Comparison of ENCODE assay signal across 1 cellular context in the genomic region with DNA sequence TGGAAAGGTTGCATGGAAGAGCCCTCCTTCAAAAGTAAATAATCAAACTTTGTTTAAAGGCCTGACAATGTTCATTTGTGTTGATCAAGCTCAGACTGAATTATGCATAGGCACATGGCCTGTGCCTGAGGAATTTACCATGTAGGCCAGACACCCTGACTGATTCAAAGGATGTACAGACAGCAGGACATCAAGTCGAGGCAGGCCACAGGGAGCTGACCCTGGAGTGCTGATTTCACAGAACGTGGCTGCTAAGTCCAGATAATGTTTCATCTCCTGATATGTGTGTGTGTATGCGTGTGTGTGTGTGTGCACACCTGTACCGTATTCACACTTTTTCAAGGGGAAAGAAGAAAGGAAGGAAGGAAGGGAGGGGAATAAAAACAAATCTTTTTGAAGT.
TF ChIP-seq lines count a peak whose summit lies in the region.

No MANE protein-coding gene starts in this region.

TF ChIP-seq in K562, 482 proteins besides CTCF, POLR2A, EP300 and RAD21 (continued from another document and continues in another):
- TF ChIP-seq RREB1 (CRISPR knock-in tag; IDR thresholded peaks at IDR 0.05) (no peak), FIP1L1 (IDR thresholded peaks at IDR 0.05; ENCODE audit: low read depth, low read length, poor library complexity, severe bottlenecking) (no peak), EZH2 (IDR thresholded peaks at IDR 0.05; ENCODE audit: borderline replicate concordance, low read depth, low read length) (no peak), GABPB2 (CRISPR knock-in tag; conservative IDR thresholded peaks at IDR 0.05) (no peak), KLF13 (tag; IDR thresholded peaks at IDR 0.05; ENCODE audit: borderline replicate concordance, low read depth) (no peak), OTX1 (CRISPR knock-in tag; IDR thresholded peaks at IDR 0.05) (no peak), NCOA2 (IDR thresholded peaks at IDR 0.05; ENCODE audit: partially characterized antibody in 2 of 2) (no peak), ZNF316 (IDR thresholded peaks at IDR 0.05) (0 out of 2 replicates have a peak, but pooled peaks have one; percentile 7), CGGBP1 (CRISPR knock-in tag; IDR thresholded peaks at IDR 0.05) (no peak), ZBED1 (IDR thresholded peaks at IDR 0.05) (no peak), NBN (IDR thresholded peaks at IDR 0.05; ENCODE audit: low read depth) (no peak), GTF2E2 (tag; IDR thresholded peaks at IDR 0.05) (no peak), HMG20B (CRISPR knock-in tag; IDR thresholded peaks at IDR 0.05) (no peak), ZFX (CRISPR knock-in tag; IDR thresholded peaks at IDR 0.05) (no peak), CHD1 (IDR thresholded peaks at IDR 0.05; ENCODE audit: low read length) (no peak), ZNF41 (CRISPR knock-in tag; conservative IDR thresholded peaks at IDR 0.05) (no peak), FOXA1 (IDR thresholded peaks at IDR 0.05; ENCODE audit: borderline replicate concordance) (no peak), MCM5 (IDR thresholded peaks at IDR 0.05; ENCODE audit: low read depth) (no peak), MED1 (CRISPR knock-in tag; IDR thresholded peaks at IDR 0.05; ENCODE audit: borderline replicate concordance) (no peak), TEAD4 (IDR thresholded peaks at IDR 0.05; ENCODE audit: low read length) (peak; percentile 14; the same call in 1 of the 2 replicates), TEAD4 (CRISPR knock-in tag; IDR thresholded peaks at IDR 0.05; ENCODE audit: borderline replicate concordance) (no peak), SIRT6 (IDR thresholded peaks at IDR 0.05; ENCODE audit: low read depth, low read length) (no peak), ZNF146 (CRISPR knock-in tag; IDR thresholded peaks at IDR 0.05; ENCODE audit: unreplicated experiment) (no peak), SPI1 (IDR thresholded peaks at IDR 0.05; ENCODE audit: borderline replicate concordance, low read depth, low read length) (no peak), L3MBTL2 (IDR thresholded peaks at IDR 0.05) (peak; percentile 51; the same call in 1 of the 2 replicates), FOXP4 (CRISPR knock-in tag; IDR thresholded peaks at IDR 0.05; ENCODE audit: borderline replicate concordance) (no peak)
- TF ChIP-seq, protein P1, sequence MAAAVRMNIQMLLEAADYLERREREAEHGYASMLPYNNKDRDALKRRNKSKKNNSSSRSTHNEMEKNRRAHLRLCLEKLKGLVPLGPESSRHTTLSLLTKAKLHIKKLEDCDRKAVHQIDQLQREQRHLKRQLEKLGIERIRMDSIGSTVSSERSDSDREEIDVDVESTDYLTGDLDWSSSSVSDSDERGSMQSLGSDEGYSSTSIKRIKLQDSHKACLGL (CRISPR knock-in tag; IDR thresholded peaks at IDR 0.05; ENCODE audit: borderline replicate concordance, poor library complexity, severe bottlenecking) = no peak
- TF ChIP-seq, protein P2, sequence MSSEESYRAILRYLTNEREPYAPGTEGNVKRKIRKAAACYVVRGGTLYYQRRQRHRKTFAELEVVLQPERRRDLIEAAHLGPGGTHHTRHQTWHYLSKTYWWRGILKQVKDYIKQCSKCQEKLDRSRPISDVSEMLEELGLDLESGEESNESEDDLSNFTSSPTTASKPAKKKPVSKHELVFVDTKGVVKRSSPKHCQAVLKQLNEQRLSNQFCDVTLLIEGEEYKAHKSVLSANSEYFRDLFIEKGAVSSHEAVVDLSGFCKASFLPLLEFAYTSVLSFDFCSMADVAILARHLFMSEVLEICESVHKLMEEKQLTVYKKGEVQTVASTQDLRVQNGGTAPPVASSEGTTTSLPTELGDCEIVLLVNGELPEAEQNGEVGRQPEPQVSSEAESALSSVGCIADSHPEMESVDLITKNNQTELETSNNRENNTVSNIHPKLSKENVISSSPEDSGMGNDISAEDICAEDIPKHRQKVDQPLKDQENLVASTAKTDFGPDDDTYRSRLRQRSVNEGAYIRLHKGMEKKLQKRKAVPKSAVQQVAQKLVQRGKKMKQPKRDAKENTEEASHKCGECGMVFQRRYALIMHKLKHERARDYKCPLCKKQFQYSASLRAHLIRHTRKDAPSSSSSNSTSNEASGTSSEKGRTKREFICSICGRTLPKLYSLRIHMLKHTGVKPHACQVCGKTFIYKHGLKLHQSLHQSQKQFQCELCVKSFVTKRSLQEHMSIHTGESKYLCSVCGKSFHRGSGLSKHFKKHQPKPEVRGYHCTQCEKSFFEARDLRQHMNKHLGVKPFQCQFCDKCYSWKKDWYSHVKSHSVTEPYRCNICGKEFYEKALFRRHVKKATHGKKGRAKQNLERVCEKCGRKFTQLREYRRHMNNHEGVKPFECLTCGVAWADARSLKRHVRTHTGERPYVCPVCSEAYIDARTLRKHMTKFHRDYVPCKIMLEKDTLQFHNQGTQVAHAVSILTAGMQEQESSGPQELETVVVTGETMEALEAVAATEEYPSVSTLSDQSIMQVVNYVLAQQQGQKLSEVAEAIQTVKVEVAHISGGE (CRISPR knock-in tag; IDR thresholded peaks at IDR 0.05) = no peak
- TF ChIP-seq, protein P3, sequence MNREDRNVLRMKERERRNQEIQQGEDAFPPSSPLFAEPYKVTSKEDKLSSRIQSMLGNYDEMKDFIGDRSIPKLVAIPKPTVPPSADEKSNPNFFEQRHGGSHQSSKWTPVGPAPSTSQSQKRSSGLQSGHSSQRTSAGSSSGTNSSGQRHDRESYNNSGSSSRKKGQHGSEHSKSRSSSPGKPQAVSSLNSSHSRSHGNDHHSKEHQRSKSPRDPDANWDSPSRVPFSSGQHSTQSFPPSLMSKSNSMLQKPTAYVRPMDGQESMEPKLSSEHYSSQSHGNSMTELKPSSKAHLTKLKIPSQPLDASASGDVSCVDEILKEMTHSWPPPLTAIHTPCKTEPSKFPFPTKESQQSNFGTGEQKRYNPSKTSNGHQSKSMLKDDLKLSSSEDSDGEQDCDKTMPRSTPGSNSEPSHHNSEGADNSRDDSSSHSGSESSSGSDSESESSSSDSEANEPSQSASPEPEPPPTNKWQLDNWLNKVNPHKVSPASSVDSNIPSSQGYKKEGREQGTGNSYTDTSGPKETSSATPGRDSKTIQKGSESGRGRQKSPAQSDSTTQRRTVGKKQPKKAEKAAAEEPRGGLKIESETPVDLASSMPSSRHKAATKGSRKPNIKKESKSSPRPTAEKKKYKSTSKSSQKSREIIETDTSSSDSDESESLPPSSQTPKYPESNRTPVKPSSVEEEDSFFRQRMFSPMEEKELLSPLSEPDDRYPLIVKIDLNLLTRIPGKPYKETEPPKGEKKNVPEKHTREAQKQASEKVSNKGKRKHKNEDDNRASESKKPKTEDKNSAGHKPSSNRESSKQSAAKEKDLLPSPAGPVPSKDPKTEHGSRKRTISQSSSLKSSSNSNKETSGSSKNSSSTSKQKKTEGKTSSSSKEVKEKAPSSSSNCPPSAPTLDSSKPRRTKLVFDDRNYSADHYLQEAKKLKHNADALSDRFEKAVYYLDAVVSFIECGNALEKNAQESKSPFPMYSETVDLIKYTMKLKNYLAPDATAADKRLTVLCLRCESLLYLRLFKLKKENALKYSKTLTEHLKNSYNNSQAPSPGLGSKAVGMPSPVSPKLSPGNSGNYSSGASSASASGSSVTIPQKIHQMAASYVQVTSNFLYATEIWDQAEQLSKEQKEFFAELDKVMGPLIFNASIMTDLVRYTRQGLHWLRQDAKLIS (CRISPR knock-in tag; IDR thresholded peaks at IDR 0.05) = no peak
- TF ChIP-seq, protein P4, sequence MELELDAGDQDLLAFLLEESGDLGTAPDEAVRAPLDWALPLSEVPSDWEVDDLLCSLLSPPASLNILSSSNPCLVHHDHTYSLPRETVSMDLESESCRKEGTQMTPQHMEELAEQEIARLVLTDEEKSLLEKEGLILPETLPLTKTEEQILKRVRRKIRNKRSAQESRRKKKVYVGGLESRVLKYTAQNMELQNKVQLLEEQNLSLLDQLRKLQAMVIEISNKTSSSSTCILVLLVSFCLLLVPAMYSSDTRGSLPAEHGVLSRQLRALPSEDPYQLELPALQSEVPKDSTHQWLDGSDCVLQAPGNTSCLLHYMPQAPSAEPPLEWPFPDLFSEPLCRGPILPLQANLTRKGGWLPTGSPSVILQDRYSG (tag; conservative IDR thresholded peaks at IDR 0.05; ENCODE audit: low read depth) = no peak
